ENCODE assay signal across 18 cellular contexts in the genomic region with DNA sequence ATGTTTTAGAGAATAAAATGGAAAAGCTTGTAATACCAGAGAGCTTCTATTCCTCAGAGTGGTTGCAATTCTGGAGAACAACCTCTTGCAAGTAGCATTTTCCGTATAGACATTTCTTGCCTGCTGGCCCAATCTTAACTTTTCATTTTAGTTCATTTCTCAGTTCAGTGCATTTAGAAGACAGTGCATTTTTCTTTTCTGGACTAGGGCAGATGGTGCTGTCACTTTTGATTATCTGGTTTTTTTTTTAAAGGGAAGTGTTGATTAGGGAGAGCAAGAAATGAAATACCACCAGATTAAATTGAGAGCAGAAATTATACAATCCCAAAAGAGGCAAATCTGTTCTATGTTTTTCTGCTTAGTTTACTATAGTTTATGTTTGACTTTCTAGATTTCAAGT.
A peak's percentile ranks its signal among the peaks of the same experiment; 100 is the strongest.
DNase-seq lines count a peak whose midpoint lies in the region; ATAC-seq lines count a peak whose summit lies in the region.
"Had no signal": no experiment of that assay in that cellular context is flagged by ENCODE, and none has a peak within 500 bp of the region (broad histone marks: within the 10 kb centered on the region; RNA-seq: fewer than 3 reads in every experiment).

No MANE protein-coding gene starts in this region.

- H3K27me3 Mint-ChIP-seq in immature natural killer cell (ENCODE audit: low read depth in 3 of 3) = peaks cover 0 to 5% (median 0%) of the 10 kb centered on the region in 3 donors
- H3K27me3 Mint-ChIP-seq: CD4-positive, alpha-beta T cell had no signal

- peaks cover 6 to 12% (median 10%) of the 10 kb centered on the region in 3 donors for H3K36me3 Mint-ChIP-seq in immature natural killer cell

- DNase-seq in NCI-H2171 treated with DMSO at 0.1 percent for 48 hours (lab: John Stamatoyannopoulos, UW) (peak; percentile 39), NCI-H2171 (lab: John Stamatoyannopoulos, UW) (no peak), SJCRH30 (peak in 1 of 2 experiments; percentile 21), immature natural killer cell (no peak), retina (peak; percentile 32), H4 (ENCODE audit: low spot score) (no peak)
- DNase-seq: BE2C; CD4-positive, alpha-beta T cell; GM23248; KBM-7; MV-4-11; NCI-H1417 treated with DMSO at 0.1 percent for 48 hours; NCI-H2029 treated with DMSO at 0.1 percent for 48 hours; NCI-H510A treated with DMSO at 0.1 percent for 48 hours; SHP77 treated with DMSO at 0.1 percent for 48 hours had no signal

- H3K4me3 Mint-ChIP-seq in immature natural killer cell = peak overlapping the region in 3 of 5 donors; percentile 8 to 31 (median 15)
- H3K4me3 Mint-ChIP-seq: CD4-positive, alpha-beta T cell had no signal

- no peaks in the 10 kb centered on the region for H3K9me3 Mint-ChIP-seq in immature natural killer cell
- H3K9me3 Mint-ChIP-seq: CD4-positive, alpha-beta T cell had no signal

- no peak overlapping the region for H3K4me3 ChIP-seq in SJCRH30
- H3K4me3 ChIP-seq: GM23248 had no signal

- H3K27ac ChIP-seq in SJCRH30 = peak overlapping the region; percentile 7; the same call in 1 of the 2 replicates
- H3K27ac ChIP-seq: 22Rv1, GM23248 had no signal

- H3K36me3 ChIP-seq in SJCRH30 = peaks cover 29% of the 10 kb centered on the region
- H3K36me3 ChIP-seq: BE2C had no signal

- ATAC-seq in GM18498 (IDR thresholded peaks at IDR 0.05; ENCODE audit: unreplicated experiment) (no peak), GM18870 (IDR thresholded peaks at IDR 0.05; ENCODE audit: unreplicated experiment) (no peak)

- peak overlapping the region; percentile 7 to 79 (median 60) for H3K27ac Mint-ChIP-seq in immature natural killer cell
- H3K27ac Mint-ChIP-seq: CD4-positive, alpha-beta T cell had no signal

- H3K27me3 ChIP-seq in SJCRH30 = no peaks in the 10 kb centered on the region
- H3K27me3 ChIP-seq: BE2C had no signal

- H3K4me1 ChIP-seq in SJCRH30 = peaks cover 56% of the 10 kb centered on the region

- H3K4me1 Mint-ChIP-seq in immature natural killer cell = peaks cover 41 to 69% of the 10 kb centered on the region in 2 donors

- H3K9me3 ChIP-seq in SJCRH30 (replicated peaks) = no peaks in the 10 kb centered on the region
- H3K9me3 ChIP-seq: BE2C had no signal

Comparison
In these comparisons a context has a peak if more than half of its experiments do, and no peak if none do; other contexts are left out.
1. DNase-seq: peak in NCI-H2171 treated with DMSO at 0.1 percent for 48 hours (single experiment) and retina (single experiment); none in NCI-H2171 (single experiment), immature natural killer cell (0 of 3) and H4 (single experiment).